7 cellular contexts compared by ENCODE assay signal in the genomic region with DNA sequence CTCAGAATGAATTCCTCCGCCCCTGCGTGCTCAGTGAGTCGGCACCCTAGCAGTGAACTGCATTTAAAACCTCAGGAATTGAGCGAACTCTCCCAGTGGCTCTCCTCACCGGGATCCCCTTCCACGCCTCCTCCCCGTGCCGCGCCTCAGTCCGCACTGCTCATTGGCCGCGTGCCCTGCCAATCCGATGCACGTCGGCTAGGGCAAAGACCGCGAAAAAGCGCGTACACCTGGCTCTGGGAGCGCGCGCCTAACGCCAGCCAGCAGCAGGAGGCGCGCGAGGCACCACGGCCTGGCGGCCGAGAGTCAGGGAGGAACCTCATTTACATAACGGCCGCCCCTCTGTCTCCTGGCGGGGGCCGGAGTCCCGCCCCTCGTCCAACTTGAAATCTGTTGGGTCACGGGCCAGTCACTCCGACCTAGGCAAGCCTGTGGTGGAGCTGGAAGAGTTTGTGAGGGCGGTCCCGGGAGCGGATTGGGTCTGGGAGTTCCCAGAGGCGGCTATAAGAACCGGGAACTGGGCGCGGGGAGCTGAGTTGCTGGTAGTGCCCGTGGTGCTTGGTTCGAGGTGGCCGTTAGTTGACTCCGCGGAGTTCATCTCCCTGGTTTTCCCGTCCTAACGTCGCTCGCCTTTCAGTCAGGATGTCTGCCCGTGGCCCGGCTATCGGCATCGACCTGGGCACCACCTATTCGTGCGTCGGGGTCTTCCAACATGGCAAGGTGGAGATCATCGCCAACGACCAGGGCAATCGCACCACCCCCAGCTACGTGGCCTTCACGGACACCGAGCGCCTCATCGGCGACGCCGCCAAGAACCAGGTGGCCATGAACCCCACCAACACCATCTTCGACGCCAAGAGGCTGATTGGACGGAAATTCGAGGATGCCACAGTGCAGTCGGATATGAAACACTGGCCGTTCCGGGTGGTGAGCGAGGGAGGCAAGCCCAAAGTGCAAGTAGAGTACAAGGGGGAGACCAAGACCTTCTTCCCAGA. TPM values are rescaled to one million over a fixed set of nuclear protein-coding genes. Genes with fewer than 3 reads are reported as not detected.
DNase-seq lines count a peak whose midpoint lies in the region; ATAC-seq and TF ChIP-seq lines count a peak whose summit lies in the region.

A gene (plus strand): TSS at position 534 of the 995 bp plus-strand sequence. CDS start 109 bp downstream, at position 643.

- peaks cover 19% of the 10 kb centered on the region for H3K27me3 ChIP-seq in kidney epithelial cell (ENCODE audit: control insufficient read depth, insufficient read depth, low read length)

- ATAC-seq in GM18520 (IDR thresholded peaks at IDR 0.05; ENCODE audit: unreplicated experiment) (peak; percentile 93), HG03064 (IDR thresholded peaks at IDR 0.05; ENCODE audit: low read depth, unreplicated experiment) (peak; percentile 96)

- H3K36me3 ChIP-seq in kidney epithelial cell (ENCODE audit: control insufficient read depth, insufficient read depth, low read length), result no peaks in the 10 kb centered on the region

- DNase-seq in NCI-H2227 treated with DMSO at 0.1 percent for 48 hours (lab: John Stamatoyannopoulos, UW) (peak; percentile 30), choroid plexus epithelial cell (ENCODE audit: low read depth) (peak; percentile 100), kidney epithelial cell (ENCODE audit: low read depth) (peak; percentile 94)
- DNase-seq in activated CD4-positive, alpha-beta T cell treated with anti-CD3 and anti-CD28 coated beads for 24 hours (ENCODE audit: low read depth in 2 of 2), result peak; percentile 94 to 96
- DNase-seq in stimulated activated CD4-positive, alpha-beta T cell treated with anti-CD3 and anti-CD28 coated beads, Interleukin-15, amount 100 ng/mL, for 48 hours (ENCODE audit: low read depth in 2 of 2), result peak; percentile 92 to 94

- TF ChIP-seq CTCF in choroid plexus epithelial cell (conservative IDR thresholded peaks at IDR 0.05; ENCODE audit: low read depth, low read length) (peak; percentile 83), kidney epithelial cell (IDR thresholded peaks at IDR 0.05; ENCODE audit: insufficient read depth, low read length, poor library complexity, severe bottlenecking) (peak; percentile 90)

- H3K4me3 ChIP-seq in choroid plexus epithelial cell (ENCODE audit: low read depth, low read length) (peak within 1 kb of the TSS; percentile 64), kidney epithelial cell (ENCODE audit: low read depth, low read length) (peak within 1 kb of the TSS; percentile 53)

RNA-seq across cellular contexts. Expression of the gene that starts here (rescaled TPM):
- 12.0 and 14.2 TPM in 2 replicates for total RNA-seq in kidney epithelial cell

Comparison
In these comparisons a context has a peak if more than half of its experiments do, and no peak if none do; other contexts are left out.
1. Peak in every context shown above with its lines: DNase-seq, ATAC-seq and H3K4me3 ChIP-seq.
2. DNase-seq: peak in every context shown above with its lines; median percentile 100 in choroid plexus epithelial cell; 95 in activated CD4-positive, alpha-beta T cell treated with anti-CD3 and anti-CD28 coated beads for 24 hours; 94 in kidney epithelial cell; 93 in stimulated activated CD4-positive, alpha-beta T cell treated with anti-CD3 and anti-CD28 coated beads, Interleukin-15, amount 100 ng/mL, for 48 hours; 30 in NCI-H2227 treated with DMSO at 0.1 percent for 48 hours.